Comparison of ENCODE assay signal across 17 cellular contexts in genomic region chr11:112610996-112611795, GRCh38.
DNase-seq lines count a peak whose midpoint lies in the region; ATAC-seq lines count a peak whose summit lies in the region.
"Had no signal": no experiment of that assay in that cellular context is flagged by ENCODE, and none has a peak within 500 bp of the region (broad histone marks: within the 10 kb centered on the region; RNA-seq: fewer than 3 reads in every experiment).

No MANE protein-coding gene starts in this region.

- H2AFZ ChIP-seq in ACC112 (ENCODE audit: low read length, unreplicated experiment) = no peak overlapping the region

- peak; percentile 91 for DNase-seq in HT1080 (ENCODE audit: low read depth)
- DNase-seq in NCI-H446 (lab: John Stamatoyannopoulos, UW) = peak; percentile 100
- DNase-seq in NCI-H510A (lab: John Stamatoyannopoulos, UW) = no peak
- DNase-seq: activated effector memory CD4-positive, alpha-beta T cell treated with anti-CD3 and anti-CD28 coated beads, Interleukin-2, amount 50 U/mL, for 16 hours; COR-L47; heart left ventricle; naive B cell; NCI-H774; Right ventricle myocardium superior; stimulated activated CD4-positive, alpha-beta T cell treated with anti-CD3 and anti-CD28 coated beads, Interleukin-2, amount 100 ng/mL, for 24 hours; stimulated activated CD8-positive, alpha-beta memory T cell treated with anti-CD3 and anti-CD28 coated beads, Interleukin-4, amount 100 ng/mL, for 48 hours; tibial artery had no signal

- H3K36me3 ChIP-seq in ACC112 (ENCODE audit: insufficient read depth, low read length) = no peaks in the 10 kb centered on the region
- H3K36me3 ChIP-seq: heart left ventricle, tibial artery had no signal

- no peaks in the 10 kb centered on the region for H3K9me3 Mint-ChIP-seq in dendritic cell treated with granulocyte-macrophage colony-stimulating factor and Interleukin-4, amounts not matched to agents 40 ng/mL and 50 ng/mL, for 4 days

- H3K27me3 ChIP-seq in ACC112 (ENCODE audit: insufficient read depth, low read length) = no peaks in the 10 kb centered on the region
- H3K27me3 ChIP-seq: heart left ventricle, tibial artery had no signal

- intact Hi-C loops in dendritic cell treated with granulocyte-macrophage colony-stimulating factor and Interleukin-4, amounts not matched to agents 40 ng/mL and 50 ng/mL, for 4 days (cut with micrococcal nuclease) = no loop called here

- no peaks in the 10 kb centered on the region for H3K36me3 Mint-ChIP-seq in dendritic cell treated with granulocyte-macrophage colony-stimulating factor and Interleukin-4, amounts not matched to agents 40 ng/mL and 50 ng/mL, for 4 days (ENCODE audit: low read depth)
- H3K36me3 Mint-ChIP-seq: naive B cell had no signal

- H3K4me1 ChIP-seq in ACC112 (ENCODE audit: control insufficient read depth, insufficient read depth, low read length, unreplicated experiment) = peaks cover 21% of the 10 kb centered on the region

- no peak overlapping the region for H3K4me3 Mint-ChIP-seq in dendritic cell treated with granulocyte-macrophage colony-stimulating factor and Interleukin-4, amounts not matched to agents 40 ng/mL and 50 ng/mL, for 4 days
- H3K4me3 Mint-ChIP-seq: naive B cell had no signal

- no peak overlapping the region for H3K27ac ChIP-seq in ACC112 (ENCODE audit: low read depth, low read length)
- H3K27ac ChIP-seq: heart left ventricle, tibial artery had no signal

- peaks cover 10% of the 10 kb centered on the region for H3K27me3 Mint-ChIP-seq in dendritic cell treated with granulocyte-macrophage colony-stimulating factor and Interleukin-4, amounts not matched to agents 40 ng/mL and 50 ng/mL, for 4 days

- peak overlapping the region; percentile 10 for H3K27ac Mint-ChIP-seq in dendritic cell treated with granulocyte-macrophage colony-stimulating factor and Interleukin-4, amounts not matched to agents 40 ng/mL and 50 ng/mL, for 4 days
- H3K27ac Mint-ChIP-seq: naive B cell had no signal

- ATAC-seq in GM19452 (IDR thresholded peaks at IDR 0.05; ENCODE audit: unreplicated experiment) = no peak
- no peak for ATAC-seq in HG03139 (IDR thresholded peaks at IDR 0.05; ENCODE audit: unreplicated experiment)
- no peak for ATAC-seq in HG03045 (IDR thresholded peaks at IDR 0.05; ENCODE audit: unreplicated experiment)

- no peaks in the 10 kb centered on the region for H3K79me2 ChIP-seq in ACC112 (ENCODE audit: control insufficient read depth, insufficient read depth, low read length, unreplicated experiment)

- peaks cover 56% of the 10 kb centered on the region for H3K4me1 Mint-ChIP-seq in dendritic cell treated with granulocyte-macrophage colony-stimulating factor and Interleukin-4, amounts not matched to agents 40 ng/mL and 50 ng/mL, for 4 days (ENCODE audit: low read depth)
- H3K4me1 Mint-ChIP-seq: naive B cell had no signal

- H3K4me3 ChIP-seq in ACC112 (ENCODE audit: low read depth, low read length) = peak overlapping the region; percentile 30; the same call in 1 of the 2 replicates
- H3K4me3 ChIP-seq: heart left ventricle, tibial artery had no signal
